8 cellular contexts compared by ENCODE assay signal in genomic region chr1:45518910-45519309, GRCh38. TPM values are rescaled to one million over a fixed set of nuclear protein-coding genes. Genes with fewer than 3 reads are reported as not detected.
DNase-seq lines count a peak whose midpoint lies in the region; ATAC-seq, FAIRE-seq and TF ChIP-seq lines count a peak whose summit lies in the region.

No MANE protein-coding gene starts in this region.

- H3K27ac ChIP-seq in PC-9 (no peak overlapping the region), psoas muscle (peak overlapping the region; percentile 14)

- H3K9me3 ChIP-seq in PC-9 (ENCODE audit: insufficient read depth, low read depth) (no peaks in the 10 kb centered on the region), endocrine pancreas (ENCODE audit: control insufficient read depth, low read length) (no peaks in the 10 kb centered on the region), psoas muscle (no peaks in the 10 kb centered on the region)

- intact Hi-C loops in PC-9 (cut with micrococcal nuclease; ENCODE audit: unreplicated experiment): no loop called here
- intact Hi-C loops in psoas muscle (cut with DNase I): no loop called here

- FAIRE-seq in GM18507 (lab: Jason Lieb, UNC): peak; percentile 31

- peak overlapping the region; percentile 86 for H3K4me2 ChIP-seq in PC-9

- peak overlapping the region; percentile 81; the same call in 1 of the 2 replicates for H3K4me3 ChIP-seq in PC-9
- H3K4me3 ChIP-seq in endocrine pancreas (ENCODE audit: control insufficient read depth, insufficient read depth, low read length): peak overlapping the region; percentile 25
- H3K4me3 ChIP-seq in psoas muscle: peak overlapping the region; percentile 89

- peaks cover 71% of the 10 kb centered on the region for H3F3A ChIP-seq in PC-9 (ENCODE audit: insufficient read depth, low read depth)

- WGBS in psoas muscle, 3 donors: 3 to 11% (median 7%) methylated on average over 1 of the region's 1 CpG

- no peaks in the 10 kb centered on the region for H3K27me3 ChIP-seq in PC-9 (ENCODE audit: insufficient read depth, low read depth)
- no peaks in the 10 kb centered on the region for H3K27me3 ChIP-seq in endocrine pancreas (ENCODE audit: control insufficient read depth, insufficient read depth, low read length)
- H3K27me3 ChIP-seq in psoas muscle (ENCODE audit: insufficient read depth in 3 of 3, low read length in 2 of 3): no peaks in the 10 kb centered on the region

- POLR2A ChIA-PET in PC-9 (lab: Charles Lee; ENCODE audit: unreplicated experiment): interaction anchor here (0.6 to 0.9 kb wide), 3 partner anchors 38 to 788 kb away, joined by 3 to 5 read pairs (median 4); no protein-coding TSS in a partner anchor

- no peak overlapping the region for H3K9ac ChIP-seq in endocrine pancreas (ENCODE audit: control insufficient read depth, insufficient read depth, low read length)

- H3K79me2 ChIP-seq in PC-9 (ENCODE audit: low read depth): peaks cover 87% of the 10 kb centered on the region

- no peak for DNase-seq in GM18507 (ENCODE audit: extremely low spot score, insufficient read length, low read depth)
- no peak for DNase-seq in PC-9
- no peak for DNase-seq in psoas muscle
- DNase-seq in H4 (ENCODE audit: low spot score): no peak
- DNase-seq in NCI-H748 treated with DMSO at 0.1 percent for 48 hours (lab: John Stamatoyannopoulos, UW): no peak
- DNase-seq in NCI-H146 (lab: John Stamatoyannopoulos, UW): no peak

- CTCF ChIA-PET in PC-9 (lab: Charles Lee): interaction anchor here (0.6 to 0.8 kb wide), 3 partner anchors 36 to 115 kb away, joined by 3 to 7 read pairs (median 3); no protein-coding TSS in a partner anchor

- no TSS peak for BruUV-seq in PC-9 (replicated peaks; lab: Mats Ljungman, UMichigan)

- ATAC-seq in psoas muscle: no peak
- ATAC-seq in GM18909 (IDR thresholded peaks at IDR 0.05; ENCODE audit: poor library complexity, unreplicated experiment): no peak

- peaks cover 51% of the 10 kb centered on the region for H3K4me1 ChIP-seq in PC-9 (replicated peaks; ENCODE audit: insufficient read depth)
- no peaks in the 10 kb centered on the region for H3K4me1 ChIP-seq in endocrine pancreas (ENCODE audit: control insufficient read depth, insufficient read depth, low read length)
- peaks cover 17% of the 10 kb centered on the region for H3K4me1 ChIP-seq in psoas muscle

- H2AFZ ChIP-seq in PC-9: no peak overlapping the region

- H4K20me1 ChIP-seq in PC-9 (ENCODE audit: insufficient read depth): peaks cover 77% of the 10 kb centered on the region

- H3K36me3 ChIP-seq in PC-9 (ENCODE audit: low read depth) (peaks cover 48% of the 10 kb centered on the region), endocrine pancreas (ENCODE audit: control insufficient read depth, insufficient read depth, low read length) (peaks cover 17% of the 10 kb centered on the region), psoas muscle (ENCODE audit: insufficient read depth in 1 of 2, low read depth in 1 of 2) (peaks cover 22 to 48% of the 10 kb centered on the region in 2 donors)

- TF ChIP-seq CTCF in PC-9 (conservative IDR thresholded peaks at IDR 0.05) (no peak), psoas muscle (IDR thresholded peaks at IDR 0.05) (no peak)

- H3K9me2 ChIP-seq in PC-9 (ENCODE audit: insufficient read depth): no peaks in the 10 kb centered on the region

RNA-seq across cellular contexts. Expression of gene PRDX1, which starts 2.8 kb away (rescaled TPM):
- total RNA-seq in PC-9 (2021) (1,455 and 1,838 TPM in 2 replicates), psoas muscle (100 to 1,000 TPM; 354 to 642 (median 440) TPM)
- polyA plus RNA-seq in psoas muscle: 1,000 to 10,000 TPM in 1 of 3 donors, 100 to 1,000 TPM in 2; 524 to 1,179 (median 653) TPM
- 2,740 and 3,006 TPM in 2 replicates for total RNA-seq in H4 (2014; rRNA removed; shearing (Covaris generic))

RNA-seq across cellular contexts. Expression of gene MMACHC, which starts 18.8 kb away (rescaled TPM):
- total RNA-seq in PC-9 (2021) (3.0 and 7.3 TPM in 2 replicates), psoas muscle (10 to 100 TPM in 1 of 4 donors, 1 to 10 TPM in 3; 3.6 to 14.9 (median 6.7) TPM)
- 1 to 10 TPM; 2.3 to 9.3 (median 3.8) TPM for polyA plus RNA-seq in psoas muscle
- 3.2 TPM in 2 replicates for total RNA-seq in H4 (2014; rRNA removed; shearing (Covaris generic))

RNA-seq across cellular contexts. Expression of gene CCDC163, which starts 19.0 kb away (rescaled TPM):
- total RNA-seq in PC-9 (2021) (4.2 and 4.4 TPM in 2 replicates), psoas muscle (under 1 TPM; 0.25 to 0.64 (median 0.44) TPM)
- under 1 TPM; 0.69 to 0.82 (median 0.69) TPM for polyA plus RNA-seq in psoas muscle
- total RNA-seq in H4 (2014; rRNA removed; shearing (Covaris generic)): 1.8 and 3.9 TPM in 2 replicates

RNA-seq across cellular contexts. Expression of gene TESK2, which starts 27.9 kb away (rescaled TPM):
- total RNA-seq in PC-9 (2021): 13.8 and 17.5 TPM in 2 replicates
- 1 to 10 TPM; 1.9 to 5.0 (median 2.3) TPM for total RNA-seq in psoas muscle
- 1 to 10 TPM in 2 of 3 donors, under 1 TPM in 1; 0.73 to 4.3 (median 2.0) TPM for polyA plus RNA-seq in psoas muscle
- total RNA-seq in H4 (2014; rRNA removed; shearing (Covaris generic)): 1.5 and 2.7 TPM in 2 replicates

RNA-seq across cellular contexts. Expression of gene AKR1A1, which starts 31.7 kb away (rescaled TPM):
- total RNA-seq in PC-9 (2021) (202 and 277 TPM in 2 replicates), psoas muscle (10 to 100 TPM; 35.6 to 69.6 (median 51.3) TPM)
- polyA plus RNA-seq in psoas muscle: 10 to 100 TPM; 37.9 to 91.5 (median 45.5) TPM
- total RNA-seq in H4 (2014; rRNA removed; shearing (Covaris generic)): 195 and 202 TPM in 2 replicates

Comparison
In these comparisons a context has a peak if more than half of its experiments do, and no peak if none do; other contexts are left out.
1. H3K4me3 ChIP-seq: peak in every context shown above with its lines; median percentile 89 in psoas muscle; 81 in PC-9; 25 in endocrine pancreas.